In genomic region chr4:17667653-17668201, GRCh38 we compare ENCODE assay signal across 23 cellular contexts. TPM values are rescaled to one million over a fixed set of nuclear protein-coding genes. Genes with fewer than 3 reads are reported as not detected.
A peak's percentile ranks its signal among the peaks of the same experiment; 100 is the strongest.
DNase-seq lines count a peak whose midpoint lies in the region; FAIRE-seq and TF ChIP-seq lines count a peak whose summit lies in the region.
"Had no signal": no experiment of that assay in that cellular context is flagged by ENCODE, and none has a peak within 500 bp of the region (broad histone marks: within the 10 kb centered on the region; RNA-seq: fewer than 3 reads in every experiment).

No MANE protein-coding gene starts in this region.

- peak; percentile 45 for FAIRE-seq in GM18507 (lab: Jason Lieb, UNC)
- FAIRE-seq: frontal cortex, GM12878, RCC 7860, TTC549 had no signal

- peaks cover 17% of the 10 kb centered on the region for H3K27me3 Mint-ChIP-seq in osteocyte (ENCODE audit: unreplicated experiment)
- peaks cover 5% of the 10 kb centered on the region for H3K27me3 Mint-ChIP-seq in glutamatergic neuron (ENCODE audit: unreplicated experiment)

- no peaks in the 10 kb centered on the region for H3K36me3 Mint-ChIP-seq in osteocyte (ENCODE audit: unreplicated experiment)
- H3K36me3 Mint-ChIP-seq in glutamatergic neuron (ENCODE audit: unreplicated experiment), result peaks cover 5% of the 10 kb centered on the region

- H3K27ac Mint-ChIP-seq in osteocyte (ENCODE audit: unreplicated experiment) (no peak overlapping the region), glutamatergic neuron (ENCODE audit: unreplicated experiment) (no peak overlapping the region)
- H3K27ac Mint-ChIP-seq: activated CD4-positive, alpha-beta T cell treated with anti-CD3 and anti-CD28 coated beads, Interleukin-2, amount 10 ng/mL, durations not matched to agents 7 days and 5 days had no signal

- H3K9me3 Mint-ChIP-seq in osteocyte (ENCODE audit: unreplicated experiment), result no peaks in the 10 kb centered on the region
- H3K9me3 Mint-ChIP-seq in glutamatergic neuron (ENCODE audit: unreplicated experiment), result no peaks in the 10 kb centered on the region

- no peak for DNase-seq in GM18507 (ENCODE audit: extremely low spot score, insufficient read length, low read depth)
- peak; percentile 70 for DNase-seq in NCI-H146 treated with DMSO at 0.1 percent for 48 hours (lab: John Stamatoyannopoulos, UW; ENCODE audit: unreplicated experiment)
- peak; percentile 67 for DNase-seq in NCI-H774 (lab: John Stamatoyannopoulos, UW)
- DNase-seq in osteocyte (ENCODE audit: extremely low spot score, unreplicated experiment), result peak; percentile 48
- no peak for DNase-seq in activated T-cell treated with anti-CD3 and anti-CD28 coated beads for 4 hours
- no peak for DNase-seq in globus pallidus (ENCODE audit: low spot score)
- no peak for DNase-seq in glutamatergic neuron
- DNase-seq: activated CD4-positive, alpha-beta T cell treated with anti-CD3 and anti-CD28 coated beads, Interleukin-2, amount 10 ng/mL, durations not matched to agents 7 days and 5 days; activated CD8-positive, alpha-beta memory T cell treated with anti-CD3 and anti-CD28 coated beads, Interleukin-2, amount 50 U/mL, for 48 hours; activated gamma-delta T cell treated with Interleukin-2 at 50 U/mL for 16 hours; AML-193; Calu3; dorsolateral prefrontal cortex; GDM1; KBM-7; NCI-H1105 treated with DMSO at 0.1 percent for 48 hours; NCI-H526 treated with DMSO at 0.1 percent for 48 hours; SK-N-SH; stimulated activated CD4-positive, alpha-beta T cell treated with anti-CD3 and anti-CD28 coated beads, Interleukin-12 subunit alpha, Interleukin-12 subunit beta, amount 100 ng/mL, for 4 hours had no signal

- H3K4me3 Mint-ChIP-seq in osteocyte (ENCODE audit: unreplicated experiment) (no peak overlapping the region), glutamatergic neuron (ENCODE audit: unreplicated experiment) (no peak overlapping the region)
- H3K4me3 Mint-ChIP-seq: activated CD4-positive, alpha-beta T cell treated with anti-CD3 and anti-CD28 coated beads, Interleukin-2, amount 10 ng/mL, durations not matched to agents 7 days and 5 days had no signal

- no peaks in the 10 kb centered on the region for H3K4me1 Mint-ChIP-seq in osteocyte (ENCODE audit: unreplicated experiment)
- no peaks in the 10 kb centered on the region for H3K4me1 Mint-ChIP-seq in glutamatergic neuron (ENCODE audit: low read depth, unreplicated experiment)

- no peak for TF ChIP-seq CTCF in osteocyte (IDR thresholded peaks at IDR 0.05)
- no peak for TF ChIP-seq CTCF in glutamatergic neuron (IDR thresholded peaks at IDR 0.05; ENCODE audit: partially characterized antibody, unreplicated experiment)

RNA-seq across cellular contexts. Expression of gene MED28, which starts 53.3 kb away (rescaled TPM):
- total RNA-seq in osteocyte, result 45.8 and 46.2 TPM in 2 replicates
- 60.9 TPM for total RNA-seq in glutamatergic neuron (ENCODE audit: unreplicated experiment)

Comparison
In these comparisons a context has a peak if more than half of its experiments do, and no peak if none do; other contexts are left out.
1. DNase-seq: peak in NCI-H146 treated with DMSO at 0.1 percent for 48 hours (single experiment), NCI-H774 (single experiment) and osteocyte (single experiment); none in GM18507 (single experiment), activated T-cell treated with anti-CD3 and anti-CD28 coated beads for 4 hours (single experiment), globus pallidus (single experiment) and glutamatergic neuron (single experiment).